In genomic region chr6:163293286-163293685, GRCh38 we compare ENCODE assay signal across 23 cellular contexts.
"Had no signal": no experiment of that assay in that cellular context is flagged by ENCODE, and none has a peak within 500 bp of the region (broad histone marks: within the 10 kb centered on the region; RNA-seq: fewer than 3 reads in every experiment).

No MANE protein-coding gene starts in this region.

- ATAC-seq: activated CD4-positive, CD25-positive, alpha-beta regulatory T cell treated with anti-CD3 and anti-CD28 coated beads, Interleukin-2, amount 50 U/mL, for 24 hours; activated CD8-positive, alpha-beta T cell treated with anti-CD3 and anti-CD28 coated beads for 36 hours; body of pancreas; SK-N-SH treated with all-trans-retinoic acid at 6 μM for 48 hours had no signal

- H3K27me3 ChIP-seq: ascending aorta, body of pancreas, Peyer's patch, SJSA1 had no signal

- H3K27ac ChIP-seq: ascending aorta, body of pancreas, Peyer's patch, RWPE1, SJSA1 had no signal

- DNase-seq: activated CD4-positive, alpha-beta T cell treated with anti-CD3 and anti-CD28 coated beads for 4 hours; activated CD8-positive, alpha-beta memory T cell treated with anti-CD3 and anti-CD28 coated beads, Interleukin-2, amount 50 U/mL, for 4 hours; activated CD8-positive, alpha-beta T cell treated with anti-CD3 and anti-CD28 coated beads for 36 hours; activated effector memory CD4-positive, alpha-beta T cell treated with Interleukin-2 at 50 U/mL for 16 hours; activated naive CD4-positive, alpha-beta T cell; activated T-cell treated with anti-CD3 and anti-CD28 coated beads, Interleukin-2, amount 50 U/mL, for 24 hours; body of pancreas; NCI-H1105 treated with DMSO at 0.1 percent for 48 hours; NCI-H1436 treated with DMSO at 0.1 percent for 48 hours; NCI-H187; NCI-H2081 treated with DMSO at 0.1 percent for 48 hours; NCI-H2171 treated with DMSO at 0.1 percent for 48 hours; NCI-H345; NCI-H510A; NCI-H526 treated with DMSO at 0.1 percent for 48 hours; Peyer's patch; Right ventricle myocardium superior; SW 1271 had no signal

- H3K4me3 ChIP-seq: ascending aorta, body of pancreas, Peyer's patch, SJSA1 had no signal

- H3K36me3 ChIP-seq: ascending aorta, Peyer's patch, SJSA1 had no signal

- H3K9me3 ChIP-seq: ascending aorta, body of pancreas, Peyer's patch, SJSA1 had no signal

- H3K4me1 ChIP-seq: ascending aorta, body of pancreas, Peyer's patch, SJSA1 had no signal
